Comparison of ENCODE assay signal across 17 cellular contexts in the genomic region with DNA sequence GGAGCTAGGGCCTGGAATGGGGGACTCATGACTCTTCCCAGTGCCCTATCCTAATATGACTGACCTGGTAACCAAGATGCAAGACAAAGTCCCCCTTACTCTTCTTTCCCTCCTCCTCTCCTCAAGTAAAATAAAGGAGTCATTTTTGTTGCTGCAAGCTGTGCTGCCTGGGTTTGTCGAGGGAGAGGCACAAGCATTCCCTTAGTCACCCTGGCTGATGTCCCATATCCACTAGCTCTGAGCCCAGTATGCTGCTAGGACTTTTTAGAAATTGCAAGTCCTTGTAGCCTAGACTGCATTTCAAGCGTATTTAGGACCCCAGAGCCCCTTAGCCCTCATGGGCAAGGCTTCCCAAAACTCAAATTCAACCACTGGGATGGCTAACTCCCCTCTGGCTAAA.
"Had no signal": no experiment of that assay in that cellular context is flagged by ENCODE, and none has a peak within 500 bp of the region (broad histone marks: within the 10 kb centered on the region; RNA-seq: fewer than 3 reads in every experiment).

No MANE protein-coding gene starts in this region.

- H3K27me3 ChIP-seq: body of pancreas, gastrocnemius medialis, heart right ventricle, neural progenitor cell, ovary, upper lobe of right lung had no signal

- H3K36me3 ChIP-seq: gastrocnemius medialis, heart right ventricle, neural progenitor cell, ovary, upper lobe of right lung had no signal

- H3K4me1 ChIP-seq: body of pancreas, gastrocnemius medialis, heart right ventricle, neural progenitor cell had no signal

- ATAC-seq: body of pancreas, gastrocnemius medialis, heart right ventricle, left cardiac atrium, sciatic nerve, WTC11 had no signal

- H3K9me3 ChIP-seq: ovary had no signal

- H3K9ac ChIP-seq: neural progenitor cell had no signal

- DNase-seq: activated CD4-positive, alpha-beta memory T cell treated with anti-CD3 and anti-CD28 coated beads, Interleukin-2, amount 10 ng/mL, durations not matched to agents 7 days and 5 days; activated CD4-positive, alpha-beta T cell treated with anti-CD3 and anti-CD28 coated beads for 4 hours; activated naive CD4-positive, alpha-beta T cell treated with anti-CD3 and anti-CD28 coated beads, Interleukin-2, amount 10 ng/mL, durations not matched to agents 7 days and 5 days; activated T-cell treated with anti-CD3 and anti-CD28 coated beads, Interleukin-2, amount 50 U/mL, for 24 hours; body of pancreas; gastrocnemius medialis; heart right ventricle; left cardiac atrium; midbrain; ovary; T-helper 2 cell had no signal

- H2AFZ ChIP-seq: neural progenitor cell had no signal

- H3K4me2 ChIP-seq: neural progenitor cell had no signal

- H3K27ac ChIP-seq: body of pancreas, coronary artery, gastrocnemius medialis, heart right ventricle, neural progenitor cell, ovary, upper lobe of right lung had no signal

- H3K4me3 ChIP-seq: body of pancreas, coronary artery, gastrocnemius medialis, heart right ventricle, lung, neural progenitor cell, ovary, upper lobe of right lung had no signal
